ENCODE assay signal across 17 cellular contexts in genomic region chr4:100849319-100849718, GRCh38.
DNase-seq lines count a peak whose midpoint lies in the region; ATAC-seq and TF ChIP-seq lines count a peak whose summit lies in the region.
"Had no signal": no experiment of that assay in that cellular context is flagged by ENCODE, and none has a peak within 500 bp of the region (broad histone marks: within the 10 kb centered on the region; RNA-seq: fewer than 3 reads in every experiment).

No MANE protein-coding gene starts in this region.

- H2BK20ac ChIP-seq in H9 (ENCODE audit: low read depth, low read length, poor library complexity, severe bottlenecking): no peak overlapping the region

- H3K4me2 ChIP-seq in neural progenitor cell: peak overlapping the region; percentile 36
- no peak overlapping the region for H3K4me2 ChIP-seq in H9 (ENCODE audit: insufficient read depth, insufficient read length, low read length)

- H4K20me1 ChIP-seq in neural progenitor cell (ENCODE audit: low read depth) (no peaks in the 10 kb centered on the region), H9 (ENCODE audit: control insufficient read depth, insufficient read depth, insufficient read length) (no peaks in the 10 kb centered on the region)

- H3K4me3 ChIP-seq in neural progenitor cell (no peak overlapping the region), spleen (no peak overlapping the region)
- H3K4me3 ChIP-seq: HAP-1, heart right ventricle, K562, tibial nerve had no signal

- no peak overlapping the region for H4K8ac ChIP-seq in H9 (replicated peaks; ENCODE audit: insufficient read length, low read depth, low read length)

- H3K23ac ChIP-seq in H9 (ENCODE audit: insufficient read length, low read depth, low read length): no peak overlapping the region

- H3K4me1 Mint-ChIP-seq in neural progenitor cell: peaks cover 6% of the 10 kb centered on the region
- H3K4me1 Mint-ChIP-seq in H9: peaks cover 4 to 5% of the 10 kb centered on the region in 2 experiments; a peak in 3 of 4 replicates
- H3K4me1 Mint-ChIP-seq: activated CD4-positive, alpha-beta T cell treated with anti-CD3 and anti-CD28 coated beads, Interleukin-2, amount 10 ng/mL, durations not matched to agents 24 days and 14 days; nephron had no signal

- H3K36me3 Mint-ChIP-seq in neural progenitor cell (no peaks in the 10 kb centered on the region), H9 (ENCODE audit: insufficient read depth in 1 of 3, low read depth in 3 of 3) (no peaks in the 10 kb centered on the region)
- H3K36me3 Mint-ChIP-seq: CD4-positive, alpha-beta memory T cell had no signal

- H3K4me1 ChIP-seq in neural progenitor cell (peaks cover 14% of the 10 kb centered on the region), spleen (no peaks in the 10 kb centered on the region), H9 (ENCODE audit: insufficient read depth, low read length) (no peaks in the 10 kb centered on the region)
- H3K4me1 ChIP-seq: HAP-1, heart right ventricle had no signal

- no peak overlapping the region for H3K9ac ChIP-seq in neural progenitor cell
- H3K9ac ChIP-seq in H9 (ENCODE audit: extremely low read depth, insufficient read length, low read length): no peak overlapping the region

- H3K27ac ChIP-seq in neural progenitor cell: no peak overlapping the region
- H3K27ac ChIP-seq in spleen: no peak overlapping the region
- H3K27ac ChIP-seq in H9 (ENCODE audit: insufficient read length, low read depth, low read length): no peak overlapping the region
- H3K27ac ChIP-seq: heart right ventricle, tibial nerve had no signal

- H3K9me3 Mint-ChIP-seq in neural progenitor cell (no peaks in the 10 kb centered on the region), H9 (no peaks in the 10 kb centered on the region)
- H3K9me3 Mint-ChIP-seq: endodermal cell, nephron had no signal

- no peak overlapping the region for H4K91ac ChIP-seq in H9 (ENCODE audit: insufficient read length, low read depth, low read length)

- H3K36me3 ChIP-seq in neural progenitor cell (no peaks in the 10 kb centered on the region), spleen (no peaks in the 10 kb centered on the region)
- H3K36me3 ChIP-seq: HAP-1, heart right ventricle, tibial nerve had no signal

- no peak overlapping the region for H3T11ph ChIP-seq in H9 (ENCODE audit: low read length)

- DNase-seq in COR-L47 (lab: John Stamatoyannopoulos, UW) (peak; percentile 56), NCI-H1105 treated with DMSO at 0.1 percent for 48 hours (lab: John Stamatoyannopoulos, UW) (peak; percentile 61), anterior cingulate cortex (lab: John Stamatoyannopoulos, UW) (peak in 53 of 58 donors; percentile 6 to 88 (median 51)), neural progenitor cell (ENCODE audit: low spot score) (peak; percentile 22), spleen (no peak), H9 (no peak)
- DNase-seq: DMS79 treated with DMSO at 0.1 percent for 48 hours, heart right ventricle had no signal

- H3K9me3 ChIP-seq in neural progenitor cell (ENCODE audit: low read depth) (no peaks in the 10 kb centered on the region), spleen (peaks cover 0 to 3% (median 0%) of the 10 kb centered on the region in 8 donors), H9 (ENCODE audit: control insufficient read depth, low read depth, low read length) (no peaks in the 10 kb centered on the region)
- H3K9me3 ChIP-seq: HAP-1, heart right ventricle, tibial nerve had no signal

- TF ChIP-seq CTCF in neural progenitor cell (IDR thresholded peaks at IDR 0.05): no peak
- no peak for TF ChIP-seq CTCF in spleen (IDR thresholded peaks at IDR 0.05 in 8 of 11, conservative IDR thresholded peaks at IDR 0.05 in 3 of 11)
- no peak for TF ChIP-seq CTCF in H9 (conservative IDR thresholded peaks at IDR 0.05)

- H4K5ac ChIP-seq in H9 (ENCODE audit: insufficient read length, low read depth, low read length): no peak overlapping the region

- H3K18ac ChIP-seq in H9 (ENCODE audit: insufficient read length, low read depth, low read length): no peak overlapping the region

- H3K27ac Mint-ChIP-seq in neural progenitor cell (no peak overlapping the region), H9 (no peak overlapping the region)
- H3K27ac Mint-ChIP-seq: activated CD4-positive, alpha-beta T cell treated with anti-CD3 and anti-CD28 coated beads, Interleukin-2, amount 10 ng/mL, durations not matched to agents 24 days and 14 days; CD4-positive, alpha-beta memory T cell; endodermal cell; nephron had no signal

- H3K27me3 ChIP-seq in neural progenitor cell (no peaks in the 10 kb centered on the region), spleen (replicated peaks in 1 of 7) (no peaks in the 10 kb centered on the region), H9 (ENCODE audit: insufficient read depth, low read length) (no peaks in the 10 kb centered on the region)
- H3K27me3 ChIP-seq: heart right ventricle, tibial nerve had no signal

- no peak for ATAC-seq in HG03025 (IDR thresholded peaks at IDR 0.05; ENCODE audit: low FRiP score, unreplicated experiment)
- no peak for ATAC-seq in HG02981 (IDR thresholded peaks at IDR 0.05; ENCODE audit: unreplicated experiment)
- ATAC-seq: heart right ventricle, K562 had no signal

- WGBS in spleen, 5 donors: 70 to 82% (median 74%) methylated on average over 3 of the region's 3 CpGs
- no CpG with 5 or more reads among the region's 3 CpGs for WGBS in H9 (ENCODE audit: extremely low coverage, insufficient read length, low lambda C conversion rate)

- H3K23me2 ChIP-seq in H9 (ENCODE audit: insufficient read length, low read depth, low read length, poor library complexity, severe bottlenecking): no peaks in the 10 kb centered on the region

- H2BK120ac ChIP-seq in H9 (ENCODE audit: low read depth, low read length, poor library complexity, severe bottlenecking): no peak overlapping the region

- no peak overlapping the region for H3K56ac ChIP-seq in H9 (ENCODE audit: insufficient read length, low read depth, low read length)

- intact Hi-C loops in spleen (cut with DNase I; ENCODE audit: low total_unique reads): no loop called here

- H3K79me1 ChIP-seq in H9 (ENCODE audit: insufficient read depth, low read depth, low read length, poor library complexity, severe bottlenecking): no peaks in the 10 kb centered on the region

- H2AFZ ChIP-seq in neural progenitor cell (replicated peaks) (peak overlapping the region; percentile 80), H9 (ENCODE audit: low read length) (no peak overlapping the region)

- no peak overlapping the region for H3K4ac ChIP-seq in H9 (ENCODE audit: low read depth, low read length)

- H3K27me3 Mint-ChIP-seq in neural progenitor cell (ENCODE audit: insufficient read depth, low read depth) (peaks cover 2% of the 10 kb centered on the region), H9 (ENCODE audit: low read depth) (no peaks in the 10 kb centered on the region)
- H3K27me3 Mint-ChIP-seq: CD4-positive, alpha-beta memory T cell had no signal

- H2BK5ac ChIP-seq in H9 (ENCODE audit: insufficient read length, low read length): no peak overlapping the region

- no peak overlapping the region for H2AK5ac ChIP-seq in H9 (ENCODE audit: insufficient read length, low read length)

- no peak overlapping the region for H3K14ac ChIP-seq in H9 (ENCODE audit: insufficient read depth, low read length)

- no peaks in the 10 kb centered on the region for H3K79me2 ChIP-seq in neural progenitor cell (ENCODE audit: low read depth)
- no peaks in the 10 kb centered on the region for H3K79me2 ChIP-seq in H9 (ENCODE audit: insufficient read depth, low read length)

- H3F3A ChIP-seq in neural progenitor cell (ENCODE audit: low read depth): peaks cover 8% of the 10 kb centered on the region

- TF ChIP-seq POLR2A in spleen (IDR thresholded peaks at IDR 0.05): no peak

- H2BK15ac ChIP-seq in H9 (ENCODE audit: low read depth, low read length): no peak overlapping the region

- H3K4me3 Mint-ChIP-seq in neural progenitor cell (no peak overlapping the region), H9 (no peak overlapping the region)
- H3K4me3 Mint-ChIP-seq: activated CD4-positive, alpha-beta T cell treated with anti-CD3 and anti-CD28 coated beads, Interleukin-2, amount 10 ng/mL, durations not matched to agents 24 days and 14 days; CD4-positive, alpha-beta memory T cell; endodermal cell; nephron had no signal

- no peak overlapping the region for H2BK12ac ChIP-seq in H9 (ENCODE audit: insufficient read length, low read depth, low read length)

Comparison
In these comparisons a context has a peak if more than half of its experiments do, and no peak if none do; other contexts are left out.
1. DNase-seq: peak in COR-L47 (single experiment), NCI-H1105 treated with DMSO at 0.1 percent for 48 hours (single experiment), anterior cingulate cortex (53 of 58) and neural progenitor cell (single experiment); none in spleen (single experiment) and H9 (single experiment).